ENCODE assay signal across 21 cellular contexts in the genomic region with DNA sequence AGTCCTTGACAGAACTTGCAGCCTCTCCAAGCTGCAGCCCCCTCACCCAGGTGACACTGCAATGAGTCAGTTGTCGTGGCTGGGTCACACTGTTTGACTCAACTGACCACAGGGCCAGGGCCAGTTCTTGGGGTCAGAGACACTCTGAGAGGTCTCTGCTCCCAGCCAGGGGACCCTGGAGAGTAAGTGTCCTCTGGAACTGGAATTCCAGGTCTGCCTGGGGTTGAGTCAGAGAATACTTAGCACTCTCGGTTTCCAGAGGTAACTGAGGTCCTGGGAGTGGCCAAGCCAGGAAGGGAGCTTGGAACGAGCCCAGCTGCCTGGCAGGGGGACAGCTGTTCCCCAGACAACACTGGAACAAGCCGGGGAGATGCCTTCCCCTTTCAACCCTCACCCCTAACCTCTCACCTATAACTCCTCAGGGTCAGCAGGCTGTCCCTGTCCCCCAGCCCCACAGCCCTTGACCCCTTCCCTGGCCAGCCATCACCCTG. TPM values are rescaled to one million over a fixed set of nuclear protein-coding genes. Genes with fewer than 3 reads are reported as not detected.
DNase-seq lines count a peak whose midpoint lies in the region; ATAC-seq and TF ChIP-seq lines count a peak whose summit lies in the region.
"Had no signal": no experiment of that assay in that cellular context is flagged by ENCODE, and none has a peak within 500 bp of the region (broad histone marks: within the 10 kb centered on the region; RNA-seq: fewer than 3 reads in every experiment).

No MANE protein-coding gene starts in this region.

- TF ChIP-seq CTCF in RWPE1 (conservative IDR thresholded peaks at IDR 0.05; ENCODE audit: low read depth) (no peak), esophagus squamous epithelium (IDR thresholded peaks at IDR 0.05) (no peak)

- POLR2A ChIA-PET in RWPE1 (lab: Yijun Ruan, JAX; ENCODE audit: low non-redundant PET), result no interaction called here

- CTCF ChIA-PET in RWPE1 (lab: Yijun Ruan, JAX), result no interaction called here

- DNase-seq in DMS 273 (lab: John Stamatoyannopoulos, UW; ENCODE audit: unreplicated experiment) (peak; percentile 78), DMS 273 treated with DMSO at 0.1 percent for 48 hours (lab: John Stamatoyannopoulos, UW) (no peak), RWPE1 (ENCODE audit: low spot score) (peak; percentile 77), esophagus squamous epithelium (lab: John Stamatoyannopoulos, UW) (no peak), RPMI8226 (no peak)
- DNase-seq: activated gamma-delta T cell treated with Interleukin-2 at 50 U/mL for 16 hours; body of pancreas; CD4-positive, CD25-positive, alpha-beta regulatory T cell; DND-41; endodermal cell; immature natural killer cell; NCI-H1092 treated with DMSO at 0.1 percent for 48 hours; WERI-Rb-1 had no signal

- H3K4me3 ChIP-seq in skeletal muscle satellite cell (ENCODE audit: low read length), result peak overlapping the region; percentile 9
- no peak overlapping the region for H3K4me3 ChIP-seq in esophagus squamous epithelium
- H3K4me3 ChIP-seq: body of pancreas, gastroesophageal sphincter, mucosa of descending colon, ovary had no signal

- no peak overlapping the region for H3K9ac ChIP-seq in skeletal muscle satellite cell (ENCODE audit: low read depth, low read length)

- no peak for TF ChIP-seq POLR2A in esophagus squamous epithelium (IDR thresholded peaks at IDR 0.05)

- intact Hi-C loops in esophagus squamous epithelium (cut with DNase I), result no loop called here

- WGBS in esophagus squamous epithelium, 2 donors, result 6 to 31% methylated on average over 2 to 3 of the region's 4 CpGs

- no peaks in the 10 kb centered on the region for H3K36me3 ChIP-seq in skeletal muscle satellite cell (ENCODE audit: insufficient read depth, low read length)
- H3K36me3 ChIP-seq in esophagus squamous epithelium, result no peaks in the 10 kb centered on the region
- H3K36me3 ChIP-seq: gastroesophageal sphincter, ovary, WERI-Rb-1 had no signal

- H3K27me3 ChIP-seq in skeletal muscle satellite cell (ENCODE audit: control insufficient read depth, insufficient read depth, low read length) (peaks cover 1% of the 10 kb centered on the region), esophagus squamous epithelium (peaks cover 0 to 29% (median 0%) of the 10 kb centered on the region in 4 donors)
- H3K27me3 ChIP-seq: body of pancreas, ovary had no signal

- H3K4me1 ChIP-seq in skeletal muscle satellite cell (ENCODE audit: control insufficient read depth, insufficient read depth, low read length), result peaks cover 21% of the 10 kb centered on the region
- H3K4me1 ChIP-seq in esophagus squamous epithelium, result peaks cover 9 to 24% (median 18%) of the 10 kb centered on the region in 3 donors
- H3K4me1 ChIP-seq: body of pancreas, gastroesophageal sphincter had no signal

- peaks cover 4% of the 10 kb centered on the region for H3K9me3 ChIP-seq in skeletal muscle satellite cell (replicated peaks; ENCODE audit: low read length)
- peaks cover 0 to 5% (median 0%) of the 10 kb centered on the region in 3 donors for H3K9me3 ChIP-seq in esophagus squamous epithelium
- H3K9me3 ChIP-seq: body of pancreas, mucosa of descending colon, ovary had no signal

- ATAC-seq in esophagus mucosa (peak; percentile 61), HG03457 (IDR thresholded peaks at IDR 0.05; ENCODE audit: unreplicated experiment) (no peak)
- ATAC-seq: body of pancreas, gastroesophageal sphincter, mucosa of descending colon had no signal

- peak overlapping the region; percentile 98 for H3K27ac ChIP-seq in RWPE1
- peak overlapping the region in 1 of 4 donors; percentile 21 for H3K27ac ChIP-seq in esophagus squamous epithelium
- H3K27ac ChIP-seq: 22Rv1, body of pancreas, gastroesophageal sphincter, ovary, WERI-Rb-1 had no signal

- H3K4me2 ChIP-seq in skeletal muscle satellite cell (ENCODE audit: low read length), result peak overlapping the region; percentile 38

RNA-seq across cellular contexts. Expression of a gene that starts 2.2 kb away (rescaled TPM):
- total RNA-seq in esophagus mucosa, result not detected
- not detected in 2 replicates for total RNA-seq in skeletal muscle satellite cell (2012; rRNA removed)
- not detected for total RNA-seq in esophagus squamous epithelium
- total RNA-seq: body of pancreas; CD4-positive, CD25-positive, alpha-beta regulatory T cell; endodermal cell; gastroesophageal sphincter; H4; mucosa of descending colon; ovary had no signal

Comparison
In these comparisons a context has a peak if more than half of its experiments do, and no peak if none do; other contexts are left out.
1. DNase-seq: peak in DMS 273 (single experiment) and RWPE1 (single experiment); none in DMS 273 treated with DMSO at 0.1 percent for 48 hours (single experiment), esophagus squamous epithelium (single experiment) and RPMI8226 (single experiment).